2 cellular contexts compared by ENCODE assay signal in genomic region chr2:179532890-179533289, GRCh38.
TF ChIP-seq lines count a peak whose summit lies in the region.

No MANE protein-coding gene starts in this region.

TF ChIP-seq in SK-N-SH, 30 proteins besides CTCF, POLR2A, EP300 and RAD21 (continued from another document):
- TF ChIP-seq IRF3 (IDR thresholded peaks at IDR 0.05; ENCODE audit: low read depth, low read length) = no peak
- no peak for TF ChIP-seq TCF12 (IDR thresholded peaks at IDR 0.05)
- no peak for TF ChIP-seq POLR2AphosphoS5 (IDR thresholded peaks at IDR 0.05; ENCODE audit: low read depth, low read length)

TF ChIP-seq in SK-N-SH treated with all-trans-retinoic acid at 6 μM for 48 hours, 23 proteins besides CTCF, POLR2A, EP300 and RAD21 (continued from another document):
- no peak for TF ChIP-seq ZC3H10 (CRISPR knock-in tag; IDR thresholded peaks at IDR 0.05)
